Comparison of ENCODE assay signal across 13 cellular contexts in the genomic region with DNA sequence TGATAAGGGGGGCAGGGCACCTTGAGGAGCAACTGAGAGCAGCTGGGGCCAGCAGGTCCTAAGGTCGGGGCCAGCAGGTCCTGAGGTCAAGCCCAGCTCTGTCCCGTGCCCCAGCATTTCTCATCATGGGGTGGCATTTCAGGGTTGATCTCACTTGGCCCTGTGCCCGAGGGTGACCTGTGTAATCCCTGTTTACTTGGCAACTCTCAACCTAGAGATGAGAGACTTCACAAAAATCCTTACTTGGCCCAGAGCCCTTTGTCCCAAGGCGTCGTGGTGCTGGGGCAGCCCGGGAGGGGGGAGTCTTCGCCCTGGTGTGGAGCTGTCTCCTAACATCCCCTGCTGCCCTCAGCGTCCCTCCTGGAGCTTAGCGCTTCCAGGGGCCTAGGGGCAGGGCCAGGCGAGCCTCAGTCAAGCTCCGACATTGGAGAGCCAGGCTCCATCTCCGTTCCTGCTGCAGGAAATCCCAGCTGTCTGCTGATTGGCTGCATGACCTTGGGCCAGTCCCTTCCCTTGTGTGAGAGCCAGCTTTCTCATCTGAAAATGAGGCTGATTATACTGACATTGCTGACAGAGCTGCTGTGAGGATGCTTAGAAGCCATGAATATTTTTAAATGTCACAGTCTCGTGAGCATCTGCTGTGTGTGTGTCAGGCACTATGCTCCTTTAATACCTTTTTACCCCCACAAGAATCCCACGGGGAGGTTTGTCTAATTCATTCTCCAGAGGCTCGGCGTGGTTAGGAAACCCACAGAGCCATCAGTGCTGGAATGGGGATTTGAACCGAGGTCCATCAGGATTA.
DNase-seq lines count a peak whose midpoint lies in the region; ATAC-seq, FAIRE-seq and TF ChIP-seq lines count a peak whose summit lies in the region.
"Had no signal": no experiment of that assay in that cellular context is flagged by ENCODE, and none has a peak within 500 bp of the region (broad histone marks: within the 10 kb centered on the region; RNA-seq: fewer than 3 reads in every experiment).

No MANE protein-coding gene starts in this region.

- H3K4me3 Mint-ChIP-seq in activated CD4-positive, alpha-beta memory T cell treated with anti-CD3 and anti-CD28 coated beads, Interleukin-2, amount 10 ng/mL, durations not matched to agents 7 days and 5 days, result no peak overlapping the region
- H3K4me3 Mint-ChIP-seq: stimulated activated naive CD8-positive, alpha-beta T cell treated with anti-CD3 and anti-CD28 coated beads, Interleukin-15, Interleukin-2, amounts not matched to agents 100 ng/mL and 50 ng/mL, for 24 hours had no signal

- WGBS in K562 (ENCODE audit: insufficient coverage, low coverage, missing lambda C conversion rate), result 81% methylated on average over 16 of the region's 17 CpGs
- whole genome bisulfite sequencing in liver, result 65% methylated on average over 17 of the region's 17 CpGs

- intact Hi-C loops in left cardiac atrium (cut with DNase I), result no loop called here
- intact Hi-C loops in K562 (cut with micrococcal nuclease), result no loop called here
- intact Hi-C loops in vagina (cut with DNase I), result no loop called here

- no TSS peak for BruUV-seq in K562 (replicated peaks; lab: Mats Ljungman, UMichigan)

- in situ Hi-C loops in K562 (cut with MboI), result no loop called here

- H4K20me1 ChIP-seq in K562 (replicated peaks; ENCODE audit: control insufficient read depth, insufficient read depth, low read length), result 0 out of 2 replicates have a peak, but pooled peaks cover 13% of the 10 kb centered on the region

- H3K4me1 Mint-ChIP-seq in activated CD4-positive, alpha-beta memory T cell treated with anti-CD3 and anti-CD28 coated beads, Interleukin-2, amount 10 ng/mL, durations not matched to agents 7 days and 5 days, result no peaks in the 10 kb centered on the region

- FAIRE-seq in K562 (lab: Jason Lieb, UNC), result peak; percentile 26

- TF ChIP-seq POLR2A in K562 (conservative IDR thresholded peaks at IDR 0.05) (no peak), vagina (IDR thresholded peaks at IDR 0.05) (no peak)

- H3K79me2 ChIP-seq in K562 (ENCODE audit: control insufficient read depth, insufficient read depth, low read length), result peaks cover 5% of the 10 kb centered on the region; the same call in 1 of the 3 replicates

- TF ChIP-seq CTCF in right atrium auricular region (IDR thresholded peaks at IDR 0.05) (no peak), K562 (IDR thresholded peaks at IDR 0.05 in 2 of 3, conservative IDR thresholded peaks at IDR 0.05 in 1 of 3; ENCODE audit: insufficient read depth in 2 of 3, low read depth in 1 of 3, low read length in 3 of 3) (no peak), liver (IDR thresholded peaks at IDR 0.05; ENCODE audit: low read depth, low read length, missing input control) (no peak), vagina (IDR thresholded peaks at IDR 0.05) (no peak)

- TF ChIP-seq EP300 in K562 (IDR thresholded peaks at IDR 0.05; ENCODE audit: low read length), result no peak

- TF ChIP-seq RAD21 in K562 (CRISPR knock-in tag; conservative IDR thresholded peaks at IDR 0.05 in 1 of 2, IDR thresholded peaks at IDR 0.05 in 1 of 2), result no peak
- TF ChIP-seq RAD21 in liver (IDR thresholded peaks at IDR 0.05), result no peak

- CTCF ChIA-PET in K562 (lab: Yijun Ruan, JAX; ENCODE audit: low intra/inter-chr PET ratio), result no interaction called here
- CTCF ChIA-PET in activated CD4-positive, alpha-beta memory T cell treated with anti-CD3 and anti-CD28 coated beads, Interleukin-2, amount 10 ng/mL, durations not matched to agents 7 days and 5 days (lab: Charles Lee), result no interaction called here

- no peaks in the 10 kb centered on the region for H3K9me3 Mint-ChIP-seq in activated CD4-positive, alpha-beta memory T cell treated with anti-CD3 and anti-CD28 coated beads, Interleukin-2, amount 10 ng/mL, durations not matched to agents 7 days and 5 days
- H3K9me3 Mint-ChIP-seq: stimulated activated naive CD8-positive, alpha-beta T cell treated with anti-CD3 and anti-CD28 coated beads, Interleukin-15, Interleukin-2, amounts not matched to agents 100 ng/mL and 50 ng/mL, for 24 hours had no signal

- H3K27me3 Mint-ChIP-seq in activated CD4-positive, alpha-beta memory T cell treated with anti-CD3 and anti-CD28 coated beads, Interleukin-2, amount 10 ng/mL, durations not matched to agents 7 days and 5 days, result no peaks in the 10 kb centered on the region
- H3K27me3 Mint-ChIP-seq: stimulated activated naive CD8-positive, alpha-beta T cell treated with anti-CD3 and anti-CD28 coated beads, Interleukin-15, Interleukin-2, amounts not matched to agents 100 ng/mL and 50 ng/mL, for 24 hours had no signal

- H3K27me3 ChIP-seq in right atrium auricular region (no peaks in the 10 kb centered on the region), K562 (ENCODE audit: control insufficient read depth in 2 of 2, insufficient read depth in 2 of 2, low read length in 2 of 2) (no peaks in the 10 kb centered on the region), liver (ENCODE audit: control insufficient read depth in 4 of 4, insufficient read depth in 4 of 4, low read length in 3 of 4) (no peaks in the 10 kb centered on the region), vagina (no peaks in the 10 kb centered on the region)
- H3K27me3 ChIP-seq: ascending aorta had no signal

- POLR2A ChIA-PET in K562 (lab: Yijun Ruan, JAX), result interaction anchor here (1.0 to 1.3 kb wide), 2 partner anchors 12 to 15 kb away, joined by 4 read pairs; no protein-coding TSS in a partner anchor
- POLR2A ChIA-PET in activated CD4-positive, alpha-beta memory T cell treated with anti-CD3 and anti-CD28 coated beads, Interleukin-2, amount 10 ng/mL, durations not matched to agents 7 days and 5 days (lab: Charles Lee), result no interaction called here

- no peak overlapping the region for H3K27ac Mint-ChIP-seq in activated CD4-positive, alpha-beta memory T cell treated with anti-CD3 and anti-CD28 coated beads, Interleukin-2, amount 10 ng/mL, durations not matched to agents 7 days and 5 days
- H3K27ac Mint-ChIP-seq: stimulated activated naive CD8-positive, alpha-beta T cell treated with anti-CD3 and anti-CD28 coated beads, Interleukin-15, Interleukin-2, amounts not matched to agents 100 ng/mL and 50 ng/mL, for 24 hours had no signal

- DNase-seq in right atrium auricular region (ENCODE audit: low spot score) (no peak), left cardiac atrium (no peak), K562 (ENCODE audit: extremely low read depth in 1 of 4, low spot score in 3 of 4) (no peak), vagina (ENCODE audit: extremely low spot score in 2 of 2) (no peak)
- DNase-seq in activated CD4-positive, alpha-beta memory T cell treated with anti-CD3 and anti-CD28 coated beads, Interleukin-2, amount 10 ng/mL, durations not matched to agents 7 days and 5 days, result no peak
- DNase-seq: activated CD8-positive, alpha-beta memory T cell treated with anti-CD3 and anti-CD28 coated beads, Interleukin-2, amount 50 U/mL, for 4 hours; GDM1; NCI-H187 had no signal

- H3K9me1 ChIP-seq in K562 (ENCODE audit: control insufficient read depth, insufficient read depth, low read length), result no peaks in the 10 kb centered on the region

- H3K36me3 ChIP-seq in right atrium auricular region, result peaks cover 16% of the 10 kb centered on the region
- H3K36me3 ChIP-seq in K562 (ENCODE audit: control insufficient read depth, insufficient read depth, low read length), result peaks cover 27% of the 10 kb centered on the region; the same call in 2 of the 3 replicates
- H3K36me3 ChIP-seq in liver (ENCODE audit: control insufficient read depth in 4 of 4, insufficient read depth in 3 of 4, low read depth in 1 of 4, low read length in 3 of 4), result peaks cover 0 to 12% (median 4%) of the 10 kb centered on the region in 4 donors
- peaks cover 0 to 19% of the 10 kb centered on the region in 2 donors for H3K36me3 ChIP-seq in vagina

- H3K4me2 ChIP-seq in K562 (ENCODE audit: insufficient read depth, low read length), result no peak overlapping the region

- H3K9ac ChIP-seq in K562 (ENCODE audit: insufficient read depth in 1 of 2, low read depth in 2 of 2, low read length in 2 of 2), result peak overlapping the region in 1 of 2 experiments; percentile 53; a peak in 2 of 4 replicates
- no peak overlapping the region for H3K9ac ChIP-seq in liver (ENCODE audit: low read depth in 1 of 2, low read length in 2 of 2)

- peak overlapping the region; percentile 58 to 93 for H3K27ac ChIP-seq in right atrium auricular region
- H3K27ac ChIP-seq in K562 (ENCODE audit: extremely low read depth, low read depth, low read length), result no peak overlapping the region
- H3K27ac ChIP-seq in liver (ENCODE audit: low read depth in 1 of 2, low read length in 2 of 2), result no peak overlapping the region
- H3K27ac ChIP-seq in vagina, result peak overlapping the region; percentile 43
- H3K27ac ChIP-seq: ascending aorta had no signal

- H3K4me3 ChIP-seq in right atrium auricular region, result no peak overlapping the region
- H3K4me3 ChIP-seq in K562, result no peak overlapping the region
- no peak overlapping the region for H3K4me3 ChIP-seq in liver (ENCODE audit: low read depth in 1 of 3, low read length in 3 of 3)
- H3K4me3 ChIP-seq in vagina, result no peak overlapping the region
- H3K4me3 ChIP-seq: ascending aorta had no signal

- ATAC-seq in left cardiac atrium (no peak), K562 (no peak), GM19328 (IDR thresholded peaks at IDR 0.05; ENCODE audit: unreplicated experiment) (no peak), GM21737 (IDR thresholded peaks at IDR 0.05; ENCODE audit: unreplicated experiment) (no peak)

- H2AFZ ChIP-seq in K562 (ENCODE audit: low read depth, low read length), result no peak overlapping the region

- H3K4me1 ChIP-seq in right atrium auricular region (peaks cover 0 to 96% of the 10 kb centered on the region in 2 donors), K562 (replicated peaks in 1 of 2; ENCODE audit: control insufficient read depth in 2 of 2, insufficient read depth in 2 of 2, low read length in 2 of 2) (peaks cover 15 to 68% of the 10 kb centered on the region in 2 experiments), liver (ENCODE audit: control insufficient read depth in 4 of 4, insufficient read depth in 4 of 4, low read length in 3 of 4) (peaks cover 13 to 37% (median 25%) of the 10 kb centered on the region in 4 donors), vagina (peaks cover 78% of the 10 kb centered on the region)

- H3K36me3 Mint-ChIP-seq in activated CD4-positive, alpha-beta memory T cell treated with anti-CD3 and anti-CD28 coated beads, Interleukin-2, amount 10 ng/mL, durations not matched to agents 7 days and 5 days (ENCODE audit: low read depth), result no peaks in the 10 kb centered on the region

- H3K9me3 ChIP-seq in right atrium auricular region (no peaks in the 10 kb centered on the region), K562 (replicated peaks; ENCODE audit: control insufficient read depth, insufficient read depth, low read depth, low read length) (no peaks in the 10 kb centered on the region), liver (ENCODE audit: control insufficient read depth in 4 of 4, low read length in 3 of 4) (no peaks in the 10 kb centered on the region), vagina (no peaks in the 10 kb centered on the region)
- H3K9me3 ChIP-seq: ascending aorta had no signal

TF ChIP-seq in K562, 482 proteins besides CTCF, POLR2A, EP300 and RAD21:
- no peak for TF ChIP-seq L3MBTL2 (IDR thresholded peaks at IDR 0.05)
- no peak for TF ChIP-seq BCL6 (CRISPR knock-in tag; IDR thresholded peaks at IDR 0.05)

TF ChIP-seq in liver, 16 proteins besides CTCF, POLR2A, EP300 and RAD21 (continues in another document):
- TF ChIP-seq FOXA1 (IDR thresholded peaks at IDR 0.05), result no peak
- peak; percentile 53 for TF ChIP-seq NR2F2 (IDR thresholded peaks at IDR 0.05)
- peak in 1 of 2 donors; percentile 54 for TF ChIP-seq RXRA (IDR thresholded peaks at IDR 0.05)

Comparison
In these comparisons a context has a peak if more than half of its experiments do, and no peak if none do; other contexts are left out.
1. H3K27ac ChIP-seq: peak in right atrium auricular region (2 of 2) and vagina (single experiment); none in K562 (single experiment) and liver (0 of 2).